1 cellular context compared by ENCODE assay signal in the genomic region with DNA sequence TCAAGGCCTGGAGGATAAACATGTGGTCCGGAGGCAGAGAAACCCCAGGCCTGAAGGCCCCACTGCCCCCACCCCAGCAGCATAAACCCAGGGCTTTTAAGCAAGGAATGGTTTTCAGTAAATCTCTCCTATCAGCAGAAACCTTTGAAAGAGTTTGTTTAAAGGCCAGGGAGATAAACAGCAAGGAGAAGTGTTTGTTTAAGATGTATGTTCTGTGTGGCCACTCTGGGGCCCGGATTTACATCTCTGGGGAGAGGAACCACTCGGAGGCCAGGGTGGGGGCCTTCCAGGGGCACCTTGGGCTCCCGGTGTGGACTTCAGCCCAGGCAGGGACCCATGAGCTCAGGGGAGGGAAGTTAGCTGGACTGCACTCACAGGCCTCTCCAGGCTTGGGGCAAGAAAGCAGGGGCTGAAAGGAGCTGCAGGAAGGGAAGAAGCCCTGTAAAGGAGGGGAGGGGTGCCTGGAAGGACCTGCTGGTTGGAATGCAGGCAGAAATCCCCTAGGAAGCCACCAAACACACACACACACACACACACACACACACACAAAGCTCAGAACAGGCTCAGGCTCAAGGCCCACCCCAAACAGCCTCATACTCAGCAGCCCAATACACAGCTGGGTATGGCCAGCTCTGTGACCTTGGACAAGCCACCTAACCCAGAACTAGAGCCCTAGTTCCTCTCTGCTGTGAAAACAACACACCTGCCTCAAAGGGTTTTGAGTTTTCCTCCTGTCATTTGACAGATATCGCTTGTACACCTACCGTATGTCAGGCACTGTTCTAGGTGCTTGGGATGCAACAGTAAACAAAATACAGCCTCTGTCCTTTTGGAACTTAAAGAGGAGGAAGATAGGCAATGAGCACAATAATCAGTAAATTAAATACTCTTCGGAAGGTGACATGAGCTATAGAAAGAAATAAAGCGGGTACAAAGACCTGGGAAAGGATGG.
TF ChIP-seq lines count a peak whose summit lies in the region.

No MANE protein-coding gene starts in this region.

TF ChIP-seq in HepG2, 621 proteins besides CTCF, POLR2A, EP300 and RAD21 (continued from another document and continues in another):
- TF ChIP-seq BHLHE40 (IDR thresholded peaks at IDR 0.05; ENCODE audit: low read length) (peak; percentile 30; the same call in 1 of the 2 replicates), ZNF264 (CRISPR knock-in tag; IDR thresholded peaks at IDR 0.05) (no peak), ZNF564 (CRISPR knock-in tag; IDR thresholded peaks at IDR 0.05) (no peak; the same call in 1 of the 2 replicates), ZNF782 (CRISPR knock-in tag; IDR thresholded peaks at IDR 0.05; ENCODE audit: borderline replicate concordance) (peak; percentile 72), TCF7L2 (IDR thresholded peaks at IDR 0.05; ENCODE audit: low read depth, low read length) (peak; percentile 58; the same call in 1 of the 2 replicates), GTF3A (CRISPR knock-in tag; conservative IDR thresholded peaks at IDR 0.05) (peak; percentile 16), CAMTA2 (CRISPR knock-in tag; IDR thresholded peaks at IDR 0.05; ENCODE audit: borderline replicate concordance) (no peak), CC2D1A (CRISPR knock-in tag; IDR thresholded peaks at IDR 0.05) (no peak), SALL1 (CRISPR knock-in tag; IDR thresholded peaks at IDR 0.05) (peak; percentile 85), CENPBD1 (CRISPR knock-in tag; IDR thresholded peaks at IDR 0.05; ENCODE audit: borderline replicate concordance, low read depth) (no peak), ZSCAN22 (CRISPR knock-in tag; IDR thresholded peaks at IDR 0.05) (peak; percentile 78; the same call in 1 of the 2 replicates), HES4 (CRISPR knock-in tag; IDR thresholded peaks at IDR 0.05; ENCODE audit: borderline replicate concordance) (no peak), PCBP2 (optimal IDR thresholded peaks at IDR 0.05; ENCODE audit: low read depth, low read length, poor library complexity, severe bottlenecking) (peak; percentile 43), ZNF280D (CRISPR knock-in tag; IDR thresholded peaks at IDR 0.05) (0 out of 2 replicates have a peak, but pooled peaks have one; percentile 16), MEF2D (CRISPR knock-in tag; IDR thresholded peaks at IDR 0.05) (peak; percentile 70; the same call in 1 of the 2 replicates), NR2C2 (CRISPR knock-in tag; IDR thresholded peaks at IDR 0.05; ENCODE audit: borderline replicate concordance) (peak; percentile 54; the same call in 1 of the 2 replicates), ZNF790 (CRISPR knock-in tag; IDR thresholded peaks at IDR 0.05; ENCODE audit: borderline replicate concordance) (no peak; the same call in 1 of the 2 replicates), PCBP1 (IDR thresholded peaks at IDR 0.05; ENCODE audit: borderline replicate concordance, low read depth, low read length) (0 out of 2 replicates have a peak, but pooled peaks have one; percentile 0), CHD2 (IDR thresholded peaks at IDR 0.05; ENCODE audit: low read depth, low read length) (peak; percentile 56; the same call in 1 of the 2 replicates), ZFP62 (CRISPR knock-in tag; IDR thresholded peaks at IDR 0.05) (0 out of 2 replicates have a peak, but pooled peaks have one; percentile 63), ZNF329 (CRISPR knock-in tag; IDR thresholded peaks at IDR 0.05; ENCODE audit: low read depth) (no peak), SNRNP70 (IDR thresholded peaks at IDR 0.05; ENCODE audit: low read depth, low read length) (no peak), ZBTB39 (CRISPR knock-in tag; IDR thresholded peaks at IDR 0.05) (peak; percentile 47; the same call in 1 of the 2 replicates), FOXJ3 (CRISPR knock-in tag; IDR thresholded peaks at IDR 0.05; ENCODE audit: borderline replicate concordance) (peak; percentile 96), NFKBIZ (CRISPR knock-in tag; IDR thresholded peaks at IDR 0.05) (no peak), FOSL2 (CRISPR knock-in tag; IDR thresholded peaks at IDR 0.05) (peak; percentile 59; the same call in 1 of the 2 replicates), ZKSCAN8 (CRISPR knock-in tag; IDR thresholded peaks at IDR 0.05; ENCODE audit: borderline replicate concordance) (0 out of 2 replicates have a peak, but pooled peaks have one; percentile 38), ZNF614 (CRISPR knock-in tag; IDR thresholded peaks at IDR 0.05; ENCODE audit: borderline replicate concordance) (peak; percentile 38; the same call in 1 of the 2 replicates), KLF12 (CRISPR knock-in tag; IDR thresholded peaks at IDR 0.05; ENCODE audit: borderline replicate concordance) (no peak; the same call in 1 of the 2 replicates), TARDBP (CRISPR knock-in tag; IDR thresholded peaks at IDR 0.05) (peak; percentile 84), ZNF124 (CRISPR knock-in tag; IDR thresholded peaks at IDR 0.05) (peak; percentile 31; the same call in 1 of the 2 replicates), ERF (CRISPR knock-in tag; IDR thresholded peaks at IDR 0.05) (peak; percentile 82; the same call in 1 of the 2 replicates), U2AF2 (IDR thresholded peaks at IDR 0.05; ENCODE audit: low read depth, low read length) (no peak), ELF3 (CRISPR knock-in tag; IDR thresholded peaks at IDR 0.05) (0 out of 2 replicates have a peak, but pooled peaks have one; percentile 42)
- TF ChIP-seq, protein P1, sequence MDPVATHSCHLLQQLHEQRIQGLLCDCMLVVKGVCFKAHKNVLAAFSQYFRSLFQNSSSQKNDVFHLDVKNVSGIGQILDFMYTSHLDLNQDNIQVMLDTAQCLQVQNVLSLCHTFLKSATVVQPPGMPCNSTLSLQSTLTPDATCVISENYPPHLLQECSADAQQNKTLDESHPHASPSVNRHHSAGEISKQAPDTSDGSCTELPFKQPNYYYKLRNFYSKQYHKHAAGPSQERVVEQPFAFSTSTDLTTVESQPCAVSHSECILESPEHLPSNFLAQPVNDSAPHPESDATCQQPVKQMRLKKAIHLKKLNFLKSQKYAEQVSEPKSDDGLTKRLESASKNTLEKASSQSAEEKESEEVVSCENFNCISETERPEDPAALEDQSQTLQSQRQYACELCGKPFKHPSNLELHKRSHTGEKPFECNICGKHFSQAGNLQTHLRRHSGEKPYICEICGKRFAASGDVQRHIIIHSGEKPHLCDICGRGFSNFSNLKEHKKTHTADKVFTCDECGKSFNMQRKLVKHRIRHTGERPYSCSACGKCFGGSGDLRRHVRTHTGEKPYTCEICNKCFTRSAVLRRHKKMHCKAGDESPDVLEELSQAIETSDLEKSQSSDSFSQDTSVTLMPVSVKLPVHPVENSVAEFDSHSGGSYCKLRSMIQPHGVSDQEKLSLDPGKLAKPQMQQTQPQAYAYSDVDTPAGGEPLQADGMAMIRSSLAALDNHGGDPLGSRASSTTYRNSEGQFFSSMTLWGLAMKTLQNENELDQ (CRISPR knock-in tag; IDR thresholded peaks at IDR 0.05; ENCODE audit: borderline replicate concordance) = no peak
- TF ChIP-seq, protein P2, sequence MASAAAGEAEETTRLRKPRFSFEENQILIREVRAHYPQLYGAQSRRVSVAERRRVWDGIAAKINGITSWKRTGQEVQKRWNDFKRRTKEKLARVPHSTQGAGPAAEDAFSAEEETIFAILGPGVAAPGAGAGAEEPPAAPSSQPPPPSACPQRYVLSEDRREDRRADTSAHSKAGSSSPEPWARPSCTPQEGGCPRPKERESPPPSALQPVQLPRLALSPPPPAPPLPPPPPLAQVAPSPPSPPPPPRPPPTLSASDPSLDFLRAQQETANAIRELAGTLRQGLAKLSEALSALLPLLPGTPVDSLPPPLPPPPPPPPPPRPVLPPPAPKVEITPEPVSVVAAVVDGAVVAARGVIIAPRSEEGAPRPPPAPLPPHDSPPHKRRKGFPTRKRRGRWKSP (CRISPR knock-in tag; IDR thresholded peaks at IDR 0.05) = 0 out of 2 replicates have a peak, but pooled peaks have one; percentile 25
- TF ChIP-seq, protein P3, sequence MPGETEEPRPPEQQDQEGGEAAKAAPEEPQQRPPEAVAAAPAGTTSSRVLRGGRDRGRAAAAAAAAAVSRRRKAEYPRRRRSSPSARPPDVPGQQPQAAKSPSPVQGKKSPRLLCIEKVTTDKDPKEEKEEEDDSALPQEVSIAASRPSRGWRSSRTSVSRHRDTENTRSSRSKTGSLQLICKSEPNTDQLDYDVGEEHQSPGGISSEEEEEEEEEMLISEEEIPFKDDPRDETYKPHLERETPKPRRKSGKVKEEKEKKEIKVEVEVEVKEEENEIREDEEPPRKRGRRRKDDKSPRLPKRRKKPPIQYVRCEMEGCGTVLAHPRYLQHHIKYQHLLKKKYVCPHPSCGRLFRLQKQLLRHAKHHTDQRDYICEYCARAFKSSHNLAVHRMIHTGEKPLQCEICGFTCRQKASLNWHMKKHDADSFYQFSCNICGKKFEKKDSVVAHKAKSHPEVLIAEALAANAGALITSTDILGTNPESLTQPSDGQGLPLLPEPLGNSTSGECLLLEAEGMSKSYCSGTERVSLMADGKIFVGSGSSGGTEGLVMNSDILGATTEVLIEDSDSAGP (CRISPR knock-in tag; IDR thresholded peaks at IDR 0.05; ENCODE audit: borderline replicate concordance) = no peak; the same call in 1 of the 2 replicates
- TF ChIP-seq, protein P4, sequence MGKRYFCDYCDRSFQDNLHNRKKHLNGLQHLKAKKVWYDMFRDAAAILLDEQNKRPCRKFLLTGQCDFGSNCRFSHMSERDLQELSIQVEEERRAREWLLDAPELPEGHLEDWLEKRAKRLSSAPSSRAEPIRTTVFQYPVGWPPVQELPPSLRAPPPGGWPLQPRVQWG (CRISPR knock-in tag; IDR thresholded peaks at IDR 0.05; ENCODE audit: borderline replicate concordance, low read depth) = no peak
- TF ChIP-seq, protein P5, sequence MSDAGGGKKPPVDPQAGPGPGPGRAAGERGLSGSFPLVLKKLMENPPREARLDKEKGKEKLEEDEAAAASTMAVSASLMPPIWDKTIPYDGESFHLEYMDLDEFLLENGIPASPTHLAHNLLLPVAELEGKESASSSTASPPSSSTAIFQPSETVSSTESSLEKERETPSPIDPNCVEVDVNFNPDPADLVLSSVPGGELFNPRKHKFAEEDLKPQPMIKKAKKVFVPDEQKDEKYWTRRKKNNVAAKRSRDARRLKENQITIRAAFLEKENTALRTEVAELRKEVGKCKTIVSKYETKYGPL (CRISPR knock-in tag; IDR thresholded peaks at IDR 0.05) = peak; percentile 59; the same call in 1 of the 2 replicates
- TF ChIP-seq, protein P6, sequence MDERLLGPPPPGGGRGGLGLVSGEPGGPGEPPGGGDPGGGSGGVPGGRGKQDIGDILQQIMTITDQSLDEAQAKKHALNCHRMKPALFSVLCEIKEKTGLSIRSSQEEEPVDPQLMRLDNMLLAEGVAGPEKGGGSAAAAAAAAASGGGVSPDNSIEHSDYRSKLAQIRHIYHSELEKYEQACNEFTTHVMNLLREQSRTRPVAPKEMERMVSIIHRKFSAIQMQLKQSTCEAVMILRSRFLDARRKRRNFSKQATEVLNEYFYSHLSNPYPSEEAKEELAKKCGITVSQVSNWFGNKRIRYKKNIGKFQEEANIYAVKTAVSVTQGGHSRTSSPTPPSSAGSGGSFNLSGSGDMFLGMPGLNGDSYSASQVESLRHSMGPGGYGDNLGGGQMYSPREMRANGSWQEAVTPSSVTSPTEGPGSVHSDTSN (CRISPR knock-in tag; IDR thresholded peaks at IDR 0.05) = no peak
- TF ChIP-seq, protein P7, sequence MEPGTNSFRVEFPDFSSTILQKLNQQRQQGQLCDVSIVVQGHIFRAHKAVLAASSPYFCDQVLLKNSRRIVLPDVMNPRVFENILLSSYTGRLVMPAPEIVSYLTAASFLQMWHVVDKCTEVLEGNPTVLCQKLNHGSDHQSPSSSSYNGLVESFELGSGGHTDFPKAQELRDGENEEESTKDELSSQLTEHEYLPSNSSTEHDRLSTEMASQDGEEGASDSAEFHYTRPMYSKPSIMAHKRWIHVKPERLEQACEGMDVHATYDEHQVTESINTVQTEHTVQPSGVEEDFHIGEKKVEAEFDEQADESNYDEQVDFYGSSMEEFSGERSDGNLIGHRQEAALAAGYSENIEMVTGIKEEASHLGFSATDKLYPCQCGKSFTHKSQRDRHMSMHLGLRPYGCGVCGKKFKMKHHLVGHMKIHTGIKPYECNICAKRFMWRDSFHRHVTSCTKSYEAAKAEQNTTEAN (CRISPR knock-in tag; conservative IDR thresholded peaks at IDR 0.05) = peak; percentile 52
- TF ChIP-seq, protein P8, sequence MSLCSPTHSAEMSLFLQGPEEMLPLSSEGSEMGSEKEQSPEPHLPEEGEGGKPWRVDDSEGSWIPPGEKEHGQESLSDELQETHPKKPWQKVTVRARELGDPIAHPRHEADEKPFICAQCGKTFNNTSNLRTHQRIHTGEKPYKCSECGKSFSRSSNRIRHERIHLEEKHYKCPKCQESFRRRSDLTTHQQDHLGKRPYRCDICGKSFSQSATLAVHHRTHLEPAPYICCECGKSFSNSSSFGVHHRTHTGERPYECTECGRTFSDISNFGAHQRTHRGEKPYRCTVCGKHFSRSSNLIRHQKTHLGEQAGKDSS (CRISPR knock-in tag; IDR thresholded peaks at IDR 0.05; ENCODE audit: borderline replicate concordance, low read depth) = peak; percentile 18; the same call in 1 of the 2 replicates
